ENCODE assay signal across 16 cellular contexts in genomic region chr7:142418316-142418715, GRCh38.
"Had no signal": no experiment of that assay in that cellular context is flagged by ENCODE, and none has a peak within 500 bp of the region (broad histone marks: within the 10 kb centered on the region; RNA-seq: fewer than 3 reads in every experiment).

No MANE protein-coding gene starts in this region.

- H3K4me3 Mint-ChIP-seq: activated CD4-positive, alpha-beta T cell treated with anti-CD3 and anti-CD28 coated beads, Interleukin-2, amount 10 ng/mL, durations not matched to agents 7 days and 5 days; brain; central memory CD8-positive, alpha-beta T cell; dendritic cell treated with granulocyte-macrophage colony-stimulating factor and Interleukin-4, amounts not matched to agents 40 ng/mL and 50 ng/mL, for 4 days; effector memory CD8-positive, alpha-beta T cell; naive thymus-derived CD8-positive, alpha-beta T cell; stimulated activated memory B cell treated with anti-CD40 and anti-IgM and Interleukin-4, amounts not matched to agents 10 μg/mL and 1 μg/mL and 100 μg/mL, for 72 hours; WTC11 had no signal

- H3K27ac ChIP-seq: epithelial cell of prostate, gastroesophageal sphincter, transverse colon had no signal

- H3K4me3 ChIP-seq: gastroesophageal sphincter, transverse colon had no signal

- H3K4me1 Mint-ChIP-seq: brain; central memory CD8-positive, alpha-beta T cell; stimulated activated memory B cell treated with anti-CD40 and anti-IgM and Interleukin-4, amounts not matched to agents 10 μg/mL and 1 μg/mL and 100 μg/mL, for 72 hours had no signal

- H3K27me3 ChIP-seq: gastroesophageal sphincter, transverse colon had no signal

- DNase-seq: activated CD4-positive, alpha-beta T cell treated with anti-CD3 and anti-CD28 coated beads, Interleukin-2, amount 10 ng/mL, durations not matched to agents 7 days and 5 days; activated CD8-positive, alpha-beta memory T cell treated with anti-CD3 and anti-CD28 coated beads for 24 hours; amniotic stem cell; effector memory CD8-positive, alpha-beta T cell; kidney glomerular epithelial cell; naive thymus-derived CD8-positive, alpha-beta T cell; right cardiac atrium; transverse colon had no signal

- H3K4me1 ChIP-seq: gastroesophageal sphincter had no signal

- H3K9me3 ChIP-seq: gastroesophageal sphincter, transverse colon had no signal

- H3K36me3 Mint-ChIP-seq: activated naive CD4-positive, alpha-beta T cell treated with anti-CD3 and anti-CD28 coated beads, Interleukin-2, amount 50 U/mL, for 72 hours; brain; naive thymus-derived CD8-positive, alpha-beta T cell; stimulated activated memory B cell treated with anti-CD40 and anti-IgM and Interleukin-4, amounts not matched to agents 10 μg/mL and 1 μg/mL and 100 μg/mL, for 72 hours; WTC11 had no signal

- H3K36me3 ChIP-seq: gastroesophageal sphincter, transverse colon had no signal

- H3K27me3 Mint-ChIP-seq: activated CD4-positive, alpha-beta T cell treated with anti-CD3 and anti-CD28 coated beads, Interleukin-2, amount 10 ng/mL, durations not matched to agents 7 days and 5 days; brain; dendritic cell treated with granulocyte-macrophage colony-stimulating factor and Interleukin-4, amounts not matched to agents 40 ng/mL and 50 ng/mL, for 4 days; effector memory CD8-positive, alpha-beta T cell had no signal

- H3K27ac Mint-ChIP-seq: activated CD4-positive, alpha-beta T cell treated with anti-CD3 and anti-CD28 coated beads, Interleukin-2, amount 10 ng/mL, durations not matched to agents 7 days and 5 days; activated naive CD4-positive, alpha-beta T cell treated with anti-CD3 and anti-CD28 coated beads, Interleukin-2, amount 50 U/mL, for 72 hours; brain; dendritic cell treated with granulocyte-macrophage colony-stimulating factor and Interleukin-4, amounts not matched to agents 40 ng/mL and 50 ng/mL, for 4 days; effector memory CD8-positive, alpha-beta T cell; stimulated activated memory B cell treated with anti-CD40 and anti-IgM and Interleukin-4, amounts not matched to agents 10 μg/mL and 1 μg/mL and 100 μg/mL, for 72 hours; WTC11 had no signal

- H3K9me3 Mint-ChIP-seq: activated CD4-positive, alpha-beta T cell treated with anti-CD3 and anti-CD28 coated beads, Interleukin-2, amount 10 ng/mL, durations not matched to agents 7 days and 5 days; activated naive CD4-positive, alpha-beta T cell treated with anti-CD3 and anti-CD28 coated beads, Interleukin-2, amount 50 U/mL, for 72 hours; brain; central memory CD8-positive, alpha-beta T cell; dendritic cell treated with granulocyte-macrophage colony-stimulating factor and Interleukin-4, amounts not matched to agents 40 ng/mL and 50 ng/mL, for 4 days; effector memory CD8-positive, alpha-beta T cell; naive thymus-derived CD8-positive, alpha-beta T cell; stimulated activated memory B cell treated with anti-CD40 and anti-IgM and Interleukin-4, amounts not matched to agents 10 μg/mL and 1 μg/mL and 100 μg/mL, for 72 hours; WTC11 had no signal

- ATAC-seq: activated naive CD4-positive, alpha-beta T cell treated with anti-CD3 and anti-CD28 coated beads, Interleukin-2, amount 50 U/mL, for 72 hours; effector memory CD8-positive, alpha-beta T cell; gastroesophageal sphincter; naive thymus-derived CD8-positive, alpha-beta T cell; right cardiac atrium; stimulated activated memory B cell treated with anti-CD40 and anti-IgM and Interleukin-4, amounts not matched to agents 10 μg/mL and 1 μg/mL and 100 μg/mL, for 72 hours had no signal
